Comparison of ENCODE assay signal across 18 cellular contexts in the genomic region with DNA sequence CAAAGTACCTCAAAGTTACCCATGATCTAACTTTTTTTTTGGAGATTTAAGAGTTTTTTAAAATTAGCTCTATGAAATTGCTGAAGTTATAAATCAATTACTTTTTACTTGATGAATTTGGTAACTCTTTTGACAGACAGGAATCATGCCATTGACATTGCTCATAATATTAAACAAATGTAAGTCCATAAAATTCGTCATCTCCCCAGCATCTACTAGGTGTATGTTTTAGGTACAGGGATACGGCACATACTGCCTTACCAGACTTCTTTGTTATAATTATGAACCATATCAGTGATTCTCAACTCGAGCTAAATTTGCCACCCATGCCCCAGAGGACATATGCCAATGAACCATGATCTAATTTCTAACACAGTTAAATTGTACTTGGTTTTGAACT.
DNase-seq lines count a peak whose midpoint lies in the region; ATAC-seq, FAIRE-seq and TF ChIP-seq lines count a peak whose summit lies in the region.
"Had no signal": no experiment of that assay in that cellular context is flagged by ENCODE, and none has a peak within 500 bp of the region (broad histone marks: within the 10 kb centered on the region; RNA-seq: fewer than 3 reads in every experiment).

No MANE protein-coding gene starts in this region.

- H4K20me1 ChIP-seq in PC-3 (ENCODE audit: low read length) (no peaks in the 10 kb centered on the region), K562 (replicated peaks; ENCODE audit: control insufficient read depth, insufficient read depth, low read length) (no peaks in the 10 kb centered on the region), keratinocyte (ENCODE audit: control insufficient read depth, extremely low read depth, insufficient read depth, low read length) (no peaks in the 10 kb centered on the region)
- H4K20me1 ChIP-seq: BLaER1 had no signal

- intact Hi-C loops in PC-3 (cut with micrococcal nuclease), result loop anchor here (1.0 to 10.0 kb wide), 13 partner anchors 11 to 389 kb away; no protein-coding TSS in a partner anchor
- intact Hi-C loops in K562 (cut with micrococcal nuclease), result no loop called here
- intact Hi-C loops in ascending aorta (cut with DNase I), result no loop called here

- no peak for TF ChIP-seq POLR2A in K562 (conservative IDR thresholded peaks at IDR 0.05)

- no peak for TF ChIP-seq EP300 in K562 (IDR thresholded peaks at IDR 0.05; ENCODE audit: low read length)

- H3K9me1 ChIP-seq in K562 (ENCODE audit: control insufficient read depth, insufficient read depth, low read length) (no peaks in the 10 kb centered on the region), keratinocyte (ENCODE audit: control insufficient read depth, extremely low read depth, insufficient read depth, low read length) (no peaks in the 10 kb centered on the region)

- FAIRE-seq in K562 (lab: Jason Lieb, UNC) (peak; percentile 46), keratinocyte (lab: Jason Lieb, UNC) (no peak)
- FAIRE-seq: GM12892, GM19239, HTR-8/SVneo had no signal

- no peaks in the 10 kb centered on the region for H3K9me2 ChIP-seq in PC-3 (replicated peaks; ENCODE audit: low read length)

- peaks cover 25% of the 10 kb centered on the region for H3F3A ChIP-seq in PC-3 (ENCODE audit: low read length, unreplicated experiment)

- H3K4me2 ChIP-seq in PC-3 (ENCODE audit: low read length), result peak overlapping the region; percentile 60
- H3K4me2 ChIP-seq in K562 (ENCODE audit: insufficient read depth, low read length), result no peak overlapping the region
- H3K4me2 ChIP-seq in keratinocyte (ENCODE audit: control insufficient read depth, extremely low read depth, insufficient read depth, low read depth, low read length), result no peak overlapping the region
- H3K4me2 ChIP-seq: BLaER1 had no signal

- no peak overlapping the region for H3K4me3 ChIP-seq in ACC112 (ENCODE audit: low read depth, low read length)
- no peak overlapping the region; the same call in 1 of the 2 replicates for H3K4me3 ChIP-seq in PC-3 (ENCODE audit: low read length)
- H3K4me3 ChIP-seq in K562, result no peak overlapping the region
- no peak overlapping the region for H3K4me3 ChIP-seq in keratinocyte (ENCODE audit: control insufficient read depth in 2 of 3, extremely low read depth in 1 of 3, insufficient read depth in 2 of 3, low read depth in 1 of 3, low read length in 3 of 3)
- H3K4me3 ChIP-seq in ascending aorta, result no peak overlapping the region
- H3K4me3 ChIP-seq: BLaER1, HAP-1 had no signal

- H2AFZ ChIP-seq in ACC112 (ENCODE audit: low read length, unreplicated experiment) (no peak overlapping the region), PC-3 (ENCODE audit: low read length) (no peak overlapping the region), K562 (ENCODE audit: low read depth, low read length) (no peak overlapping the region), keratinocyte (ENCODE audit: control insufficient read depth, low read length) (peak overlapping the region; percentile 11)

- CTCF ChIA-PET in PC-3 (lab: Charles Lee) (interaction anchor here (0.6 kb wide), 1 partner anchor 160 kb away, joined by 4 read pairs; no protein-coding TSS in a partner anchor), K562 (lab: Yijun Ruan, JAX; ENCODE audit: low intra/inter-chr PET ratio) (no interaction called here)

- 4% methylated on average over 3 of the region's 3 CpGs for WGBS in K562 (ENCODE audit: insufficient coverage, low coverage, missing lambda C conversion rate)

- no peaks in the 10 kb centered on the region for H3K79me2 ChIP-seq in ACC112 (ENCODE audit: control insufficient read depth, insufficient read depth, low read length, unreplicated experiment)
- no peaks in the 10 kb centered on the region for H3K79me2 ChIP-seq in PC-3 (ENCODE audit: low read length)
- no peaks in the 10 kb centered on the region for H3K79me2 ChIP-seq in K562 (ENCODE audit: control insufficient read depth, insufficient read depth, low read length)
- no peaks in the 10 kb centered on the region for H3K79me2 ChIP-seq in keratinocyte (ENCODE audit: control insufficient read depth, insufficient read depth, low read length)

- H3K9ac ChIP-seq in PC-3 (ENCODE audit: low read length) (peak overlapping the region; percentile 71), K562 (ENCODE audit: insufficient read depth in 1 of 2, low read depth in 2 of 2, low read length in 2 of 2) (no peak overlapping the region), keratinocyte (ENCODE audit: control insufficient read depth, extremely low read depth, insufficient read depth, low read length) (no peak overlapping the region)
- H3K9ac ChIP-seq: BLaER1 had no signal

- in situ Hi-C loops in K562 (cut with MboI), result no loop called here

- H3K36me3 ChIP-seq in ACC112 (ENCODE audit: insufficient read depth, low read length) (no peaks in the 10 kb centered on the region), PC-3 (ENCODE audit: low read depth, low read length) (no peaks in the 10 kb centered on the region), K562 (ENCODE audit: control insufficient read depth, insufficient read depth, low read length) (no peaks in the 10 kb centered on the region), keratinocyte (ENCODE audit: control insufficient read depth in 2 of 2, extremely low read depth in 1 of 2, insufficient read depth in 2 of 2, low read length in 2 of 2) (peaks cover 0 to 3% of the 10 kb centered on the region in 2 experiments), ascending aorta (no peaks in the 10 kb centered on the region)
- H3K36me3 ChIP-seq: BLaER1, HAP-1 had no signal

- POLR2A ChIA-PET in PC-3 (lab: Charles Lee; ENCODE audit: unreplicated experiment), result interaction anchor here (0.6 kb wide), 1 partner anchor 247 kb away, joined by 3 read pairs; a partner anchor contains a TSS
- POLR2A ChIA-PET in K562 (lab: Yijun Ruan, JAX), result interaction anchor here (0.6 kb wide), 1 partner anchor 751 kb away, joined by 3 read pairs; no protein-coding TSS in a partner anchor

- H3K27me3 ChIP-seq in ACC112 (ENCODE audit: insufficient read depth, low read length) (no peaks in the 10 kb centered on the region), PC-3 (ENCODE audit: low read length) (no peaks in the 10 kb centered on the region), K562 (ENCODE audit: control insufficient read depth in 2 of 2, insufficient read depth in 2 of 2, low read length in 2 of 2) (no peaks in the 10 kb centered on the region), keratinocyte (ENCODE audit: control insufficient read depth, extremely low read depth, insufficient read depth, low read length) (no peaks in the 10 kb centered on the region), ascending aorta (no peaks in the 10 kb centered on the region)
- H3K27me3 ChIP-seq: BLaER1 had no signal

- H3K9me3 ChIP-seq in PC-3 (ENCODE audit: low read length) (no peaks in the 10 kb centered on the region), K562 (replicated peaks; ENCODE audit: control insufficient read depth, insufficient read depth, low read depth, low read length) (no peaks in the 10 kb centered on the region), keratinocyte (ENCODE audit: control insufficient read depth, low read depth, low read length) (no peaks in the 10 kb centered on the region), ascending aorta (no peaks in the 10 kb centered on the region)
- H3K9me3 ChIP-seq: HAP-1 had no signal

- H3K27ac ChIP-seq in ACC112 (ENCODE audit: low read depth, low read length) (peak overlapping the region; percentile 85; the same call in 1 of the 2 replicates), PC-3 (ENCODE audit: low read length) (peak overlapping the region; percentile 97), K562 (ENCODE audit: extremely low read depth, low read depth, low read length) (no peak overlapping the region), keratinocyte (ENCODE audit: control insufficient read depth, insufficient read depth, low read length) (peak overlapping the region; percentile 95), ascending aorta (no peak overlapping the region)
- H3K27ac ChIP-seq: BLaER1 had no signal

- H3K4me1 ChIP-seq in ACC112 (ENCODE audit: control insufficient read depth, insufficient read depth, low read length, unreplicated experiment) (peaks cover 43% of the 10 kb centered on the region), PC-3 (ENCODE audit: insufficient read depth, low read length) (peaks cover 61% of the 10 kb centered on the region), K562 (replicated peaks in 1 of 2; ENCODE audit: control insufficient read depth in 2 of 2, insufficient read depth in 2 of 2, low read length in 2 of 2) (no peaks in the 10 kb centered on the region), keratinocyte (ENCODE audit: control insufficient read depth, extremely low read depth, insufficient read depth, low read length) (peaks cover 44% of the 10 kb centered on the region), ascending aorta (peaks cover 3 to 21% of the 10 kb centered on the region in 2 donors)

- DNase-seq in PC-3 (peak; percentile 91), K562 (ENCODE audit: extremely low read depth in 1 of 4, low spot score in 3 of 4) (no peak), keratinocyte (ENCODE audit: low read depth, low spot score) (no peak), ascending aorta (ENCODE audit: low spot score in 2 of 2) (no peak), HCEC 1CT (no peak)
- DNase-seq in stimulated activated CD4-positive, alpha-beta T cell treated with anti-CD3 and anti-CD28 coated beads, Interleukin-4, amount 100 ng/mL, for 4 hours, result no peak
- DNase-seq: CD4-positive, alpha-beta memory T cell; DMS153; DMS79; GDM1; IMR-90; KBM-7 had no signal

- BruUV-seq in PC-3 (replicated peaks; lab: Mats Ljungman, UMichigan) (no TSS peak), K562 (replicated peaks; lab: Mats Ljungman, UMichigan) (no TSS peak)

- TF ChIP-seq RAD21 in K562 (CRISPR knock-in tag; conservative IDR thresholded peaks at IDR 0.05 in 1 of 2, IDR thresholded peaks at IDR 0.05 in 1 of 2), result no peak

- TF ChIP-seq CTCF in PC-3 (conservative IDR thresholded peaks at IDR 0.05; ENCODE audit: low read depth, low read length), result no peak
- no peak for TF ChIP-seq CTCF in K562 (IDR thresholded peaks at IDR 0.05 in 2 of 3, conservative IDR thresholded peaks at IDR 0.05 in 1 of 3; ENCODE audit: insufficient read depth in 2 of 3, low read depth in 1 of 3, low read length in 3 of 3)
- TF ChIP-seq CTCF in keratinocyte (optimal IDR thresholded peaks at IDR 0.05 in 1 of 3, IDR thresholded peaks at IDR 0.05 in 1 of 3, conservative IDR thresholded peaks at IDR 0.05 in 1 of 3; ENCODE audit: extremely low read depth in 1 of 3, insufficient read depth in 2 of 3, low read length in 3 of 3), result no peak
- no peak for TF ChIP-seq CTCF in ascending aorta (IDR thresholded peaks at IDR 0.05)

- ATAC-seq in PC-3 (peak; percentile 59), K562 (no peak)

- dilution Hi-C loops in keratinocyte (cut with MboI; ENCODE audit: extremely low pct_ligation_motif_present, low sequenced_read_pairs), result no loop called here

TF ChIP-seq in K562, 482 proteins besides CTCF, POLR2A, EP300 and RAD21 (continues in another document):
- TF ChIP-seq NR2C1 (IDR thresholded peaks at IDR 0.05) (no peak), NR2C1 (tag; IDR thresholded peaks at IDR 0.05) (no peak), SPI1 (IDR thresholded peaks at IDR 0.05; ENCODE audit: borderline replicate concordance, low read depth, low read length) (no peak)

Comparison
In these comparisons a context has a peak if more than half of its experiments do, and no peak if none do; other contexts are left out.
1. H3K27ac ChIP-seq: peak in ACC112 (single experiment), PC-3 (single experiment) and keratinocyte (single experiment); none in K562 (single experiment) and ascending aorta (0 of 2).